In genomic region chr9:106846847-106847246, GRCh38 we compare ENCODE assay signal across 20 cellular contexts. TPM values are rescaled to one million over a fixed set of nuclear protein-coding genes. Genes with fewer than 3 reads are reported as not detected.
DNase-seq lines count a peak whose midpoint lies in the region; ATAC-seq and TF ChIP-seq lines count a peak whose summit lies in the region.
"Had no signal": no experiment of that assay in that cellular context is flagged by ENCODE, and none has a peak within 500 bp of the region (broad histone marks: within the 10 kb centered on the region; RNA-seq: fewer than 3 reads in every experiment).

No MANE protein-coding gene starts in this region.

- H3K4me3 ChIP-seq in PC-3 (ENCODE audit: low read length) (no peak overlapping the region), choroid plexus epithelial cell (ENCODE audit: low read depth, low read length) (no peak overlapping the region)
- H3K4me3 ChIP-seq: lung, ovary, sigmoid colon had no signal

- peak; percentile 85 for DNase-seq in ELR (ENCODE audit: low read depth)
- DNase-seq in PC-3, result peak; percentile 92
- DNase-seq in choroid plexus epithelial cell (ENCODE audit: low read depth), result peak; percentile 67
- no peak for DNase-seq in left colon
- no peak for DNase-seq in T-helper 2 cell treated with Interferon-gamma antibody and Interleukin-4, amounts not matched to agents 5 μg/mL and 100 μg/mL, for 36 hours (ENCODE audit: low spot score)
- DNase-seq in pons (ENCODE audit: low spot score), result no peak
- DNase-seq: activated CD8-positive, alpha-beta T cell treated with anti-CD3 and anti-CD28 coated beads for 36 hours; activated T-cell treated with anti-CD3 and anti-CD28 coated beads, Interleukin-2, amount 50 U/mL, for 72 hours; DND-41; endodermal cell; KBM-7; NCI-H1105; ovary; sigmoid colon; stimulated activated CD4-positive, alpha-beta T cell treated with anti-CD3 and anti-CD28 coated beads, Interleukin-2, amount 100 ng/mL, for 48 hours; T-cell had no signal

- H3K4me2 ChIP-seq in PC-3 (ENCODE audit: low read length), result peak overlapping the region; percentile 30

- H3K79me2 ChIP-seq in PC-3 (ENCODE audit: low read length), result no peaks in the 10 kb centered on the region

- ATAC-seq in PC-3 (peak; percentile 86), left colon (peak; percentile 38), GM21528 (IDR thresholded peaks at IDR 0.05; ENCODE audit: low FRiP score, unreplicated experiment) (no peak), GM21737 (IDR thresholded peaks at IDR 0.05; ENCODE audit: unreplicated experiment) (no peak)
- ATAC-seq: activated CD8-positive, alpha-beta T cell treated with anti-CD3 and anti-CD28 coated beads for 36 hours; activated T-cell treated with anti-CD3 and anti-CD28 coated beads, Interleukin-2, amount 50 U/mL, for 72 hours; T-cell had no signal

- no peak overlapping the region for H2AFZ ChIP-seq in PC-3 (ENCODE audit: low read length)

- H3K27me3 Mint-ChIP-seq in T-helper 2 cell treated with Interferon-gamma antibody and Interleukin-4, amounts not matched to agents 5 μg/mL and 100 μg/mL, for 36 hours (ENCODE audit: low read depth), result no peaks in the 10 kb centered on the region
- H3K27me3 Mint-ChIP-seq: activated CD8-positive, alpha-beta T cell treated with anti-CD3 and anti-CD28 coated beads for 36 hours had no signal

- H3K9ac ChIP-seq in PC-3 (ENCODE audit: low read length), result peak overlapping the region; percentile 22

- CTCF ChIA-PET in PC-3 (lab: Charles Lee), result no interaction called here

- intact Hi-C loops in PC-3 (cut with micrococcal nuclease) (loop anchor here (5.0 kb wide), 1 partner anchor 130 kb away; no protein-coding TSS in a partner anchor), left colon (cut with DNase I, micrococcal nuclease) (no loop called here)

- peaks cover 5% of the 10 kb centered on the region for H3F3A ChIP-seq in PC-3 (ENCODE audit: low read length, unreplicated experiment)

- no peaks in the 10 kb centered on the region for H3K27me3 ChIP-seq in PC-3 (ENCODE audit: low read length)
- H3K27me3 ChIP-seq: ovary, sigmoid colon had no signal

- no peaks in the 10 kb centered on the region for H3K36me3 ChIP-seq in PC-3 (ENCODE audit: low read depth, low read length)
- H3K36me3 ChIP-seq: ovary, sigmoid colon had no signal

- no TSS peak for BruUV-seq in PC-3 (replicated peaks; lab: Mats Ljungman, UMichigan)

- H3K4me1 Mint-ChIP-seq in T-helper 2 cell treated with Interferon-gamma antibody and Interleukin-4, amounts not matched to agents 5 μg/mL and 100 μg/mL, for 36 hours (ENCODE audit: low read depth), result no peaks in the 10 kb centered on the region
- H3K4me1 Mint-ChIP-seq: endodermal cell, T-cell had no signal

- H4K20me1 ChIP-seq in PC-3 (ENCODE audit: low read length), result no peaks in the 10 kb centered on the region

- peaks cover 36% of the 10 kb centered on the region for H3K4me1 ChIP-seq in PC-3 (ENCODE audit: insufficient read depth, low read length)
- H3K4me1 ChIP-seq: sigmoid colon had no signal

- H3K27ac Mint-ChIP-seq in T-helper 2 cell treated with Interferon-gamma antibody and Interleukin-4, amounts not matched to agents 5 μg/mL and 100 μg/mL, for 36 hours, result no peak overlapping the region
- H3K27ac Mint-ChIP-seq: activated CD8-positive, alpha-beta T cell treated with anti-CD3 and anti-CD28 coated beads for 36 hours; activated T-cell treated with anti-CD3 and anti-CD28 coated beads, Interleukin-2, amount 50 U/mL, for 72 hours; endodermal cell; T-cell had no signal

- POLR2A ChIA-PET in PC-3 (lab: Charles Lee; ENCODE audit: unreplicated experiment), result no interaction called here

- H3K4me3 Mint-ChIP-seq in T-helper 2 cell treated with Interferon-gamma antibody and Interleukin-4, amounts not matched to agents 5 μg/mL and 100 μg/mL, for 36 hours, result no peak overlapping the region
- H3K4me3 Mint-ChIP-seq: activated CD8-positive, alpha-beta T cell treated with anti-CD3 and anti-CD28 coated beads for 36 hours; activated T-cell treated with anti-CD3 and anti-CD28 coated beads, Interleukin-2, amount 50 U/mL, for 72 hours; endodermal cell; T-cell had no signal

- H3K27ac ChIP-seq in PC-3 (ENCODE audit: low read length), result peak overlapping the region; percentile 85
- H3K27ac ChIP-seq: ovary, sigmoid colon, VCaP had no signal

- no peaks in the 10 kb centered on the region for H3K36me3 Mint-ChIP-seq in T-helper 2 cell treated with Interferon-gamma antibody and Interleukin-4, amounts not matched to agents 5 μg/mL and 100 μg/mL, for 36 hours (ENCODE audit: low read depth)
- H3K36me3 Mint-ChIP-seq: T-cell had no signal

- no peaks in the 10 kb centered on the region for H3K9me3 ChIP-seq in PC-3 (ENCODE audit: low read length)
- H3K9me3 ChIP-seq: ovary, sigmoid colon had no signal

- H3K9me3 Mint-ChIP-seq in T-helper 2 cell treated with Interferon-gamma antibody and Interleukin-4, amounts not matched to agents 5 μg/mL and 100 μg/mL, for 36 hours, result no peaks in the 10 kb centered on the region
- H3K9me3 Mint-ChIP-seq: activated CD8-positive, alpha-beta T cell treated with anti-CD3 and anti-CD28 coated beads for 36 hours; endodermal cell had no signal

- no peaks in the 10 kb centered on the region for H3K9me2 ChIP-seq in PC-3 (replicated peaks; ENCODE audit: low read length)

- no peak for TF ChIP-seq CTCF in PC-3 (conservative IDR thresholded peaks at IDR 0.05; ENCODE audit: low read depth, low read length)
- TF ChIP-seq CTCF in choroid plexus epithelial cell (conservative IDR thresholded peaks at IDR 0.05; ENCODE audit: low read depth, low read length), result no peak

RNA-seq across cellular contexts. Expression of gene ZNF462, which starts 16.1 kb away (rescaled TPM):
- 21.2 and 23.4 TPM in 2 replicates for total RNA-seq in PC-3 (2014; rRNA removed)
- 10 to 100 TPM; 33.4 to 41.6 TPM for total RNA-seq in left colon
- total RNA-seq: activated CD8-positive, alpha-beta T cell treated with anti-CD3 and anti-CD28 coated beads for 36 hours had no signal

Comparison
In these comparisons a context has a peak if more than half of its experiments do, and no peak if none do; other contexts are left out.
1. DNase-seq: peak in ELR (single experiment), PC-3 (single experiment) and choroid plexus epithelial cell (single experiment); none in left colon (0 of 2), T-helper 2 cell treated with Interferon-gamma antibody and Interleukin-4, amounts not matched to agents 5 μg/mL and 100 μg/mL, for 36 hours (single experiment) and pons (single experiment).
2. ATAC-seq: peak in PC-3 (single experiment) and left colon (single experiment); none in GM21528 (single experiment) and GM21737 (single experiment).